Comparison of ENCODE assay signal across 8 cellular contexts in genomic region chr3:48504051-48504946, GRCh38. TPM values are rescaled to one million over a fixed set of nuclear protein-coding genes. Genes with fewer than 3 reads are reported as not detected.
DNase-seq lines count a peak whose midpoint lies in the region; ATAC-seq and TF ChIP-seq lines count a peak whose summit lies in the region.

A gene with protein sequence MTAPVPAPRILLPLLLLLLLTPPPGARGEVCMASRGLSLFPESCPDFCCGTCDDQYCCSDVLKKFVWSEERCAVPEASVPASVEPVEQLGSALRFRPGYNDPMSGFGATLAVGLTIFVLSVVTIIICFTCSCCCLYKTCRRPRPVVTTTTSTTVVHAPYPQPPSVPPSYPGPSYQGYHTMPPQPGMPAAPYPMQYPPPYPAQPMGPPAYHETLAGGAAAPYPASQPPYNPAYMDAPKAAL (minus strand): TSS chr3:48504174. CDS start chr3:48504094, 80 bp downstream.

- intact Hi-C loops in CD8-positive, alpha-beta T cell (cut with DNase I, micrococcal nuclease), result loop anchor here (1.0 to 2.0 kb wide), 2 partner anchors 31 to 55 kb away; no protein-coding TSS in a partner anchor
- intact Hi-C loops in body of pancreas (cut with DNase I), result no loop called here

- CTCF ChIA-PET in CD8-positive, alpha-beta T cell (lab: Charles Lee), result interaction anchor here (0.8 to 20.3 kb wide), 8 partner anchors 31 to 104 kb away, joined by 3 to 197 read pairs (median 3); partner anchors contain the start of gene PFKFB4

- peak within 1 kb of the TSS; percentile 79 for H3K4me3 Mint-ChIP-seq in CD8-positive, alpha-beta T cell

- no peaks in the 10 kb centered on the region for H3K27me3 ChIP-seq in CD8-positive, alpha-beta T cell (ENCODE audit: insufficient read depth, low read length)
- H3K27me3 ChIP-seq in body of pancreas, result no peaks in the 10 kb centered on the region

- no peaks in the 10 kb centered on the region for H3K9me3 ChIP-seq in CD8-positive, alpha-beta T cell (ENCODE audit: low read length)
- no peaks in the 10 kb centered on the region for H3K9me3 ChIP-seq in body of pancreas

- H3K27ac ChIP-seq in CD8-positive, alpha-beta T cell (ENCODE audit: low read depth, low read length), result peak within 1 kb of the TSS; percentile 33
- peak within 1 kb of the TSS; percentile 60 to 82 (median 70) for H3K27ac ChIP-seq in body of pancreas

- POLR2A ChIA-PET in CD8-positive, alpha-beta T cell (lab: Charles Lee), result interaction anchor here (0.6 to 5.4 kb wide), 6 partner anchors 32 to 68 kb away, joined by 3 to 29 read pairs (median 4); partner anchors contain the start of genes ATRIP and CCDC51

- ATAC-seq in CD8-positive, alpha-beta T cell, result peak; percentile 48
- peak; percentile 47 for ATAC-seq in HG03108 (IDR thresholded peaks at IDR 0.05; ENCODE audit: unreplicated experiment)
- ATAC-seq in body of pancreas, result peak; percentile 75

- H3K4me1 ChIP-seq in CD8-positive, alpha-beta T cell (ENCODE audit: insufficient read depth, low read length), result peaks cover 36% of the 10 kb centered on the region
- peaks cover 31% of the 10 kb centered on the region for H3K4me1 ChIP-seq in body of pancreas

- no peaks in the 10 kb centered on the region for H3K9me3 Mint-ChIP-seq in CD8-positive, alpha-beta T cell

- TF ChIP-seq POLR2A in body of pancreas (IDR thresholded peaks at IDR 0.05), result peak; percentile 18 to 50 (median 41)

- peak in 6 of 7 experiments; percentile 25 to 76 (median 53) for DNase-seq in CD8-positive, alpha-beta T cell
- peak; percentile 30 for DNase-seq in T-helper 22 cell (ENCODE audit: low read depth)
- DNase-seq in body of pancreas, result peak; percentile 69 to 74 (median 74)
- DNase-seq in hypothalamus (lab: John Stamatoyannopoulos, UW), result peak in 47 of 51 donors; percentile 14 to 84 (median 58)
- no peak for DNase-seq in retinal pigment epithelial cell (ENCODE audit: low read depth)
- DNase-seq in cortex of kidney (lab: John Stamatoyannopoulos, UW), result no peak
- no peak for DNase-seq in NCI-H1694 (lab: John Stamatoyannopoulos, UW)

- H3K4me1 Mint-ChIP-seq in CD8-positive, alpha-beta T cell (ENCODE audit: low read depth), result peaks cover 45% of the 10 kb centered on the region

- no peaks in the 10 kb centered on the region for H3K36me3 Mint-ChIP-seq in CD8-positive, alpha-beta T cell

- H3K36me3 ChIP-seq in CD8-positive, alpha-beta T cell (ENCODE audit: insufficient read depth, low read length), result peaks cover 4% of the 10 kb centered on the region
- no peaks in the 10 kb centered on the region for H3K36me3 ChIP-seq in body of pancreas (replicated peaks in 1 of 2; ENCODE audit: insufficient read depth in 1 of 2, low read depth in 2 of 2)

- peak within 1 kb of the TSS; percentile 80 for H3K27ac Mint-ChIP-seq in CD8-positive, alpha-beta T cell

- WGBS in body of pancreas, 2 donors, result 0 to 1% methylated on average over 22 to 65 of the region's 66 CpGs

- no peak for TF ChIP-seq CTCF in CD8-positive, alpha-beta T cell (IDR thresholded peaks at IDR 0.05)
- TF ChIP-seq CTCF in body of pancreas (IDR thresholded peaks at IDR 0.05) (no peak), retinal pigment epithelial cell (conservative IDR thresholded peaks at IDR 0.05; ENCODE audit: low read depth, low read length) (no peak)

- no peaks in the 10 kb centered on the region for H3K27me3 Mint-ChIP-seq in CD8-positive, alpha-beta T cell (ENCODE audit: low read depth)

- peak within 1 kb of the TSS; percentile 66 for H3K4me3 ChIP-seq in CD8-positive, alpha-beta T cell (ENCODE audit: low read depth, low read length)
- peak within 1 kb of the TSS; percentile 4 to 24 for H3K4me3 ChIP-seq in body of pancreas
- H3K4me3 ChIP-seq in retinal pigment epithelial cell (ENCODE audit: low read length), result peak within 1 kb of the TSS; percentile 75

RNA-seq across cellular contexts. Expression of the gene that starts here (rescaled TPM):
- 10 to 100 TPM; 84.3 to 86.0 TPM for total RNA-seq in CD8-positive, alpha-beta T cell
- 10 to 100 TPM; 46.5 to 48.5 TPM for total RNA-seq in body of pancreas

Comparison
In these comparisons a context has a peak if more than half of its experiments do, and no peak if none do; other contexts are left out.
1. DNase-seq: peak in CD8-positive, alpha-beta T cell (6 of 7), T-helper 22 cell (single experiment), body of pancreas (4 of 4) and hypothalamus (47 of 51); none in retinal pigment epithelial cell (single experiment), cortex of kidney (single experiment) and NCI-H1694 (single experiment).
2. H3K4me3 ChIP-seq: peak in every context shown above with its lines; median percentile 75 in retinal pigment epithelial cell; 66 in CD8-positive, alpha-beta T cell; 14 in body of pancreas.
3. Peak in every context shown above with its lines, with median percentiles within 50 percentile points of each other: ATAC-seq.